ENCODE assay signal across 22 cellular contexts in genomic region chr1:10936998-10937901, GRCh38.
DNase-seq lines count a peak whose midpoint lies in the region; ATAC-seq and TF ChIP-seq lines count a peak whose summit lies in the region.
"Had no signal": no experiment of that assay in that cellular context is flagged by ENCODE, and none has a peak within 500 bp of the region (broad histone marks: within the 10 kb centered on the region; RNA-seq: fewer than 3 reads in every experiment).

No MANE protein-coding gene starts in this region.

- H3K79me2 ChIP-seq in neural progenitor cell (ENCODE audit: low read depth), result no peaks in the 10 kb centered on the region

- DNase-seq in DMS153 (lab: John Stamatoyannopoulos, UW) (peak; percentile 41), H7 (peak; percentile 80), SW480 (ENCODE audit: low spot score) (peak; percentile 97), neural progenitor cell (ENCODE audit: low spot score) (no peak)
- no peak for DNase-seq in effector CD4-positive, alpha-beta T cell
- DNase-seq: activated CD4-positive, alpha-beta T cell treated with anti-CD3 and anti-CD28 coated beads, Interleukin-2, amount 10 ng/mL, durations not matched to agents 24 days and 14 days; effector CD8-positive, alpha-beta T cell; EL; H9; mammary epithelial cell; NCI-H187; NCI-H2227 treated with DMSO at 0.1 percent for 48 hours; spleen; stimulated activated naive CD8-positive, alpha-beta T cell treated with anti-CD3 and anti-CD28 coated beads, Interleukin-15, amount 100 ng/mL, for 72 hours; T-helper 1 cell had no signal

- peak overlapping the region; percentile 18 for H2AFZ ChIP-seq in neural progenitor cell (replicated peaks)

- peaks cover 30% of the 10 kb centered on the region for H3K4me1 Mint-ChIP-seq in neural progenitor cell

- H3K36me3 ChIP-seq in H7 (replicated peaks; ENCODE audit: control insufficient read depth, insufficient read depth, low read length) (no peaks in the 10 kb centered on the region), neural progenitor cell (no peaks in the 10 kb centered on the region)
- H3K36me3 ChIP-seq: esophagus muscularis mucosa, gastroesophageal sphincter, spleen, tibial nerve had no signal

- H3F3A ChIP-seq in neural progenitor cell (ENCODE audit: low read depth), result no peaks in the 10 kb centered on the region

- H3K27me3 ChIP-seq in H7 (ENCODE audit: control insufficient read depth, insufficient read depth, low read length) (no peaks in the 10 kb centered on the region), neural progenitor cell (no peaks in the 10 kb centered on the region)

- TF ChIP-seq CTCF in neural progenitor cell (IDR thresholded peaks at IDR 0.05), result no peak

- H3K27ac Mint-ChIP-seq in neural progenitor cell, result peak overlapping the region; percentile 37
- H3K27ac Mint-ChIP-seq: activated CD4-positive, alpha-beta T cell treated with anti-CD3 and anti-CD28 coated beads, Interleukin-2, amount 10 ng/mL, durations not matched to agents 24 days and 14 days; H9; stimulated activated naive CD8-positive, alpha-beta T cell treated with anti-CD3 and anti-CD28 coated beads, Interleukin-15, amount 100 ng/mL, for 72 hours had no signal

- H3K4me2 ChIP-seq in neural progenitor cell, result no peak overlapping the region

- no peaks in the 10 kb centered on the region for H3K36me3 Mint-ChIP-seq in neural progenitor cell
- H3K36me3 Mint-ChIP-seq: brain had no signal

- no peaks in the 10 kb centered on the region for H3K9me3 ChIP-seq in neural progenitor cell (ENCODE audit: low read depth)
- H3K9me3 ChIP-seq: esophagus muscularis mucosa, gastroesophageal sphincter, spleen, tibial nerve had no signal

- no peak overlapping the region for H3K9ac ChIP-seq in neural progenitor cell

- H3K4me3 Mint-ChIP-seq in neural progenitor cell, result no peak overlapping the region
- H3K4me3 Mint-ChIP-seq: activated CD4-positive, alpha-beta T cell treated with anti-CD3 and anti-CD28 coated beads, Interleukin-2, amount 10 ng/mL, durations not matched to agents 24 days and 14 days; brain; H9; stimulated activated naive CD8-positive, alpha-beta T cell treated with anti-CD3 and anti-CD28 coated beads, Interleukin-15, amount 100 ng/mL, for 72 hours had no signal

- H3K4me1 ChIP-seq in neural progenitor cell, result peaks cover 12% of the 10 kb centered on the region

- peaks cover 13% of the 10 kb centered on the region for H3K27me3 Mint-ChIP-seq in neural progenitor cell (ENCODE audit: insufficient read depth, low read depth)

- H3K4me3 ChIP-seq in H7 (ENCODE audit: insufficient read depth, low read depth, low read length) (no peak overlapping the region), neural progenitor cell (no peak overlapping the region)
- H3K4me3 ChIP-seq: esophagus muscularis mucosa, gastroesophageal sphincter, spleen, tibial nerve had no signal

- no peak for ATAC-seq in GM18861 (IDR thresholded peaks at IDR 0.05; ENCODE audit: unreplicated experiment)
- ATAC-seq in HG02798 (IDR thresholded peaks at IDR 0.05; ENCODE audit: poor library complexity, unreplicated experiment), result no peak
- no peak for ATAC-seq in GM18909 (IDR thresholded peaks at IDR 0.05; ENCODE audit: poor library complexity, unreplicated experiment)
- ATAC-seq: gastroesophageal sphincter; stimulated activated naive CD8-positive, alpha-beta T cell treated with anti-CD3 and anti-CD28 coated beads, Interleukin-15, amount 100 ng/mL, for 72 hours had no signal

- no peak overlapping the region for H3K27ac ChIP-seq in neural progenitor cell
- H3K27ac ChIP-seq: esophagus muscularis mucosa, gastroesophageal sphincter, spleen, tibial nerve had no signal

- no peaks in the 10 kb centered on the region for H3K9me3 Mint-ChIP-seq in neural progenitor cell
- H3K9me3 Mint-ChIP-seq: activated CD4-positive, alpha-beta T cell treated with anti-CD3 and anti-CD28 coated beads, Interleukin-2, amount 10 ng/mL, durations not matched to agents 24 days and 14 days; H9 had no signal

- H4K20me1 ChIP-seq in neural progenitor cell (ENCODE audit: low read depth), result no peaks in the 10 kb centered on the region

Comparison
In these comparisons a context has a peak if more than half of its experiments do, and no peak if none do; other contexts are left out.
1. DNase-seq: peak in DMS153 (single experiment), H7 (single experiment) and SW480 (single experiment); none in neural progenitor cell (single experiment) and effector CD4-positive, alpha-beta T cell (single experiment).